ENCODE assay signal across 1 cellular context in the genomic region with DNA sequence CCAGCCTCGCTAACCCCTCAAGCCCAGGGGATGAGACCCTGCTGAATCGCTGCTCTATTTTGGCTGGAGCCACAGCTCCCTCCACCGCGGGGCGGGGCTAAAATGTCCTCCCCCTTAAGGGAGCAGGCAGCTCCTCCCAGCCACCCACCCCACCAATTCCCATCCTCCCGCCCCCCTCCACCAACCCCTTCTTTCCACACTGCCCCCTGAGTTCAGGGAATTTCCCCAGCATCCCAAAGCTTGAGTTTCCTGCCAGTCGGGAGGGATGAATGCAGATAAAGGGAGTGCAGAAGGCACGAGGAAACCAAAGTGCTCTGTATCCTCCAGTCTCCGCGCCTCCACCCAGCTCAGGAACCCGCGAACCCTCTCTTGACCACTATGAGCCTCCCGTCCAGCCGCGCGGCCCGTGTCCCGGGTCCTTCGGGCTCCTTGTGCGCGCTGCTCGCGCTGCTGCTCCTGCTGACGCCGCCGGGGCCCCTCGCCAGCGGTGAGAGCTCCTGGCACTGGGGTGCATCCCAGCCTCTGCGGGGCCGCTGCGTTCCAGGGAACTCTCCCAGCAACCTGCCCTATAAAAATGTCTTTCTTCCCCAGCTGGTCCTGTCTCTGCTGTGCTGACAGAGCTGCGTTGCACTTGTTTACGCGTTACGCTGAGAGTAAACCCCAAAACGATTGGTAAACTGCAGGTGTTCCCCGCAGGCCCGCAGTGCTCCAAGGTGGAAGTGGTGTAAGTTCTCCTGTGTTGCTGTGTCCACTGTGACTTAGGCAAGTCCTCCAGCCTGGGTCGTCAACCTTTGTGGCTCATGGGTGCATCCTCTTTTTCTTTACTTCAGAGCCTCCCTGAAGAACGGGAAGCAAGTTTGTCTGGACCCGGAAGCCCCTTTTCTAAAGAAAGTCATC.
TF ChIP-seq lines count a peak whose summit lies in the region.

CXCL6 (plus strand) TSS at position 306 of the 897 bp plus-strand sequence; CDS start at position 379, 73 bp downstream.

TF ChIP-seq in HEK293, 187 proteins besides CTCF, POLR2A, EP300 and RAD21 (continued from another document):
- no peak for TF ChIP-seq PRDM2 (tag by site-specific recombination; IDR thresholded peaks at IDR 0.05; ENCODE audit: borderline replicate concordance)
